1 cellular context compared by ENCODE assay signal in the genomic region with DNA sequence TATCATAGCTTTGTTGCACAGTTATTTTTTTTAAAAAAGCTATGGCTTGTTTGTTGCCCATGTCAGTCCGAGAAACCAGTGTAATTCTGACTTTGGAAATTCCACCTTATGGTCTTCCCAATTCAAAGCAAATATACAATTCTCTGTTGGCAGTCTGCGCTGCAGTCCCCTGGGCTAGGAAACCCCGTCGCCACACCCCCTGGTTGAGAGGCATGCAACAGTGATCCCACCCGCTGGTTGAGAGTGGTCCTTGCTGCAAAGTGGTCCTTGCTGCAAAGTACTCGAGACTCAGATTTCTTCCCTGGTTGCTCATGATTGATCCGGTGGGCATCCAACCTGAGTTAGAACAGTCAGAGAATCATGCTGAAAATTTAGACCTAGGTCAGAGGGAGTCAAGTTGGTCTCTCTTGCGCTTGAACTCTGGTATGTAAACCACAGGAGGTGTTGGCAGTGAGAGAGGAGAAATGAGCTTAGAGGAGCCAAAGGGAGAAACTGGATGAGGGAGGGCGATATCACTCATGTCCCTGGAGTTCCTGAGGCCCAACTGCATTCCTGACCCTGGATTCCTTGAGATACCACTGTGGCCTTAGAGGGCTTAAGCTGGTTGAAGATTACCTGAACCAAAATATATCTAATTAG.
TF ChIP-seq lines count a peak whose summit lies in the region.

No MANE protein-coding gene starts in this region.

TF ChIP-seq in GM23338, 12 proteins besides CTCF, POLR2A, EP300 and RAD21 (continued from another document):
- TF ChIP-seq, protein P1, sequence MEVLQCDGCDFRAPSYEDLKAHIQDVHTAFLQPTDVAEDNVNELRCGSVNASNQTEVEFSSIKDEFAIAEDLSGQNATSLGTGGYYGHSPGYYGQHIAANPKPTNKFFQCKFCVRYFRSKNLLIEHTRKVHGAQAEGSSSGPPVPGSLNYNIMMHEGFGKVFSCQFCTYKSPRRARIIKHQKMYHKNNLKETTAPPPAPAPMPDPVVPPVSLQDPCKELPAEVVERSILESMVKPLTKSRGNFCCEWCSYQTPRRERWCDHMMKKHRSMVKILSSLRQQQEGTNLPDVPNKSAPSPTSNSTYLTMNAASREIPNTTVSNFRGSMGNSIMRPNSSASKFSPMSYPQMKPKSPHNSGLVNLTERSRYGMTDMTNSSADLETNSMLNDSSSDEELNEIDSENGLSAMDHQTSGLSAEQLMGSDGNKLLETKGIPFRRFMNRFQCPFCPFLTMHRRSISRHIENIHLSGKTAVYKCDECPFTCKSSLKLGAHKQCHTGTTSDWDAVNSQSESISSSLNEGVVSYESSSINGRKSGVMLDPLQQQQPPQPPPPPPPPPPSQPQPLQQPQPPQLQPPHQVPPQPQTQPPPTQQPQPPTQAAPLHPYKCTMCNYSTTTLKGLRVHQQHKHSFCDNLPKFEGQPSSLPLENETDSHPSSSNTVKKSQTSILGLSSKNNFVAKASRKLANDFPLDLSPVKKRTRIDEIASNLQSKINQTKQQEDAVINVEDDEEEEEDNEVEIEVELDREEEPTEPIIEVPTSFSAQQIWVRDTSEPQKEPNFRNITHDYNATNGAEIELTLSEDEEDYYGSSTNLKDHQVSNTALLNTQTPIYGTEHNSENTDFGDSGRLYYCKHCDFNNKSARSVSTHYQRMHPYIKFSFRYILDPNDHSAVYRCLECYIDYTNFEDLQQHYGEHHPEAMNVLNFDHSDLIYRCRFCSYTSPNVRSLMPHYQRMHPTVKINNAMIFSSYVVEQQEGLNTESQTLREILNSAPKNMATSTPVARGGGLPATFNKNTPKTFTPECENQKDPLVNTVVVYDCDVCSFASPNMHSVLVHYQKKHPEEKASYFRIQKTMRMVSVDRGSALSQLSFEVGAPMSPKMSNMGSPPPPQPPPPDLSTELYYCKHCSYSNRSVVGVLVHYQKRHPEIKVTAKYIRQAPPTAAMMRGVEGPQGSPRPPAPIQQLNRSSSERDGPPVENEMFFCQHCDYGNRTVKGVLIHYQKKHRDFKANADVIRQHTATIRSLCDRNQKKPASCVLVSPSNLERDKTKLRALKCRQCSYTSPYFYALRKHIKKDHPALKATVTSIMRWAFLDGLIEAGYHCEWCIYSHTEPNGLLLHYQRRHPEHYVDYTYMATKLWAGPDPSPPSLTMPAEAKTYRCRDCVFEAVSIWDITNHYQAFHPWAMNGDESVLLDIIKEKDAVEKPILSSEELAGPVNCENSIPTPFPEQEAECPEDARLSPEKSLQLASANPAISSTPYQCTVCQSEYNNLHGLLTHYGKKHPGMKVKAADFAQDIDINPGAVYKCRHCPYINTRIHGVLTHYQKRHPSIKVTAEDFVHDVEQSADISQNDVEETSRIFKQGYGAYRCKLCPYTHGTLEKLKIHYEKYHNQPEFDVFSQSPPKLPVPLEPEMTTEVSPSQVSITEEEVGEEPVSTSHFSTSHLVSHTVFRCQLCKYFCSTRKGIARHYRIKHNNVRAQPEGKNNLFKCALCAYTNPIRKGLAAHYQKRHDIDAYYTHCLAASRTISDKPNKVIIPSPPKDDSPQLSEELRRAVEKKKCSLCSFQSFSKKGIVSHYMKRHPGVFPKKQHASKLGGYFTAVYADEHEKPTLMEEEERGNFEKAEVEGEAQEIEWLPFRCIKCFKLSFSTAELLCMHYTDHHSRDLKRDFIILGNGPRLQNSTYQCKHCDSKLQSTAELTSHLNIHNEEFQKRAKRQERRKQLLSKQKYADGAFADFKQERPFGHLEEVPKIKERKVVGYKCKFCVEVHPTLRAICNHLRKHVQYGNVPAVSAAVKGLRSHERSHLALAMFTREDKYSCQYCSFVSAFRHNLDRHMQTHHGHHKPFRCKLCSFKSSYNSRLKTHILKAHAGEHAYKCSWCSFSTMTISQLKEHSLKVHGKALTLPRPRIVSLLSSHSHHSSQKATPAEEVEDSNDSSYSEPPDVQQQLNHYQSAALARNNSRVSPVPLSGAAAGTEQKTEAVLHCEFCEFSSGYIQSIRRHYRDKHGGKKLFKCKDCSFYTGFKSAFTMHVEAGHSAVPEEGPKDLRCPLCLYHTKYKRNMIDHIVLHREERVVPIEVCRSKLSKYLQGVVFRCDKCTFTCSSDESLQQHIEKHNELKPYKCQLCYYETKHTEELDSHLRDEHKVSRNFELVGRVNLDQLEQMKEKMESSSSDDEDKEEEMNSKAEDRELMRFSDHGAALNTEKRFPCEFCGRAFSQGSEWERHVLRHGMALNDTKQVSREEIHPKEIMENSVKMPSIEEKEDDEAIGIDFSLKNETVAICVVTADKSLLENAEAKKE (CRISPR knock-in tag; IDR thresholded peaks at IDR 0.05), result no peak
- TF ChIP-seq CREB1 (CRISPR knock-in tag; IDR thresholded peaks at IDR 0.05; ENCODE audit: low read depth), result no peak
- no peak for TF ChIP-seq ZNF331 (CRISPR knock-in tag; IDR thresholded peaks at IDR 0.05; ENCODE audit: low read depth)
- TF ChIP-seq, protein P2, sequence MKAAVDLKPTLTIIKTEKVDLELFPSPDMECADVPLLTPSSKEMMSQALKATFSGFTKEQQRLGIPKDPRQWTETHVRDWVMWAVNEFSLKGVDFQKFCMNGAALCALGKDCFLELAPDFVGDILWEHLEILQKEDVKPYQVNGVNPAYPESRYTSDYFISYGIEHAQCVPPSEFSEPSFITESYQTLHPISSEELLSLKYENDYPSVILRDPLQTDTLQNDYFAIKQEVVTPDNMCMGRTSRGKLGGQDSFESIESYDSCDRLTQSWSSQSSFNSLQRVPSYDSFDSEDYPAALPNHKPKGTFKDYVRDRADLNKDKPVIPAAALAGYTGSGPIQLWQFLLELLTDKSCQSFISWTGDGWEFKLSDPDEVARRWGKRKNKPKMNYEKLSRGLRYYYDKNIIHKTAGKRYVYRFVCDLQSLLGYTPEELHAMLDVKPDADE (IDR thresholded peaks at IDR 0.05), result no peak
TF ChIP-seq in GM23338: peak in this region for 0.
